Comparison of ENCODE assay signal across 29 cellular contexts in genomic region chr17:73833779-73834613, GRCh38.
DNase-seq lines count a peak whose midpoint lies in the region; ATAC-seq and TF ChIP-seq lines count a peak whose summit lies in the region.
"Had no signal": no experiment of that assay in that cellular context is flagged by ENCODE, and none has a peak within 500 bp of the region (broad histone marks: within the 10 kb centered on the region; RNA-seq: fewer than 3 reads in every experiment).

No MANE protein-coding gene starts in this region.

- WGBS in thyroid gland, 2 donors, result 40 to 41% methylated on average over 18 of the region's 18 CpGs

- no peak overlapping the region for H3K4me3 Mint-ChIP-seq in activated naive CD8-positive, alpha-beta T cell treated with anti-CD3 and anti-CD28 coated beads, Interleukin-2, amount 50 U/mL, for 24 hours
- H3K4me3 Mint-ChIP-seq: activated CD4-positive, alpha-beta T cell treated with anti-CD3 and anti-CD28 coated beads for 36 hours; activated CD8-positive, alpha-beta T cell treated with anti-CD3 and anti-CD28 coated beads, Interleukin-2, amount 10 ng/mL, durations not matched to agents 7 days and 5 days; activated naive CD8-positive, alpha-beta T cell treated with anti-CD3 and anti-CD28 coated beads, Interleukin-2, amount 10 ng/mL, durations not matched to agents 7 days and 5 days; nephron; stimulated activated effector memory CD8-positive, alpha-beta T cell treated with anti-CD3 and anti-CD28 coated beads, Interleukin-12 subunit alpha, Interleukin-12 subunit beta, amount 100 ng/mL, for 72 hours; type B pancreatic cell had no signal

- H3K36me3 ChIP-seq in thyroid gland, result no peaks in the 10 kb centered on the region
- H3K36me3 ChIP-seq: right lobe of liver had no signal

- peaks cover 15% of the 10 kb centered on the region for H3K4me1 Mint-ChIP-seq in activated naive CD8-positive, alpha-beta T cell treated with anti-CD3 and anti-CD28 coated beads, Interleukin-2, amount 50 U/mL, for 24 hours
- H3K4me1 Mint-ChIP-seq: activated naive CD8-positive, alpha-beta T cell treated with anti-CD3 and anti-CD28 coated beads, Interleukin-2, amount 10 ng/mL, durations not matched to agents 7 days and 5 days; stimulated activated effector memory CD8-positive, alpha-beta T cell treated with anti-CD3 and anti-CD28 coated beads, Interleukin-12 subunit alpha, Interleukin-12 subunit beta, amount 100 ng/mL, for 72 hours had no signal

- H3K36me3 Mint-ChIP-seq in activated naive CD8-positive, alpha-beta T cell treated with anti-CD3 and anti-CD28 coated beads, Interleukin-2, amount 50 U/mL, for 24 hours (ENCODE audit: low read depth), result no peaks in the 10 kb centered on the region
- H3K36me3 Mint-ChIP-seq: activated naive CD8-positive, alpha-beta T cell treated with anti-CD3 and anti-CD28 coated beads, Interleukin-2, amount 10 ng/mL, durations not matched to agents 7 days and 5 days; stimulated activated effector memory CD8-positive, alpha-beta T cell treated with anti-CD3 and anti-CD28 coated beads, Interleukin-12 subunit alpha, Interleukin-12 subunit beta, amount 100 ng/mL, for 72 hours; type B pancreatic cell had no signal

- DNase-seq in NCI-H82 (lab: John Stamatoyannopoulos, UW), result peak; percentile 18
- no peak for DNase-seq in NCI-H82 treated with DMSO at 0.1 percent for 48 hours (lab: John Stamatoyannopoulos, UW; ENCODE audit: unreplicated experiment)
- DNase-seq in NCI-H2227 treated with DMSO at 0.1 percent for 48 hours (lab: John Stamatoyannopoulos, UW), result peak; percentile 91
- DNase-seq in epithelial cell of proximal tubule (ENCODE audit: low read depth), result peak; percentile 36
- peak; percentile 22 to 39 for DNase-seq in thyroid gland
- no peak for DNase-seq in activated naive CD8-positive, alpha-beta T cell treated with anti-CD3 and anti-CD28 coated beads, Interleukin-2, amount 50 U/mL, for 24 hours
- no peak for DNase-seq in AG20443 (ENCODE audit: low spot score)
- DNase-seq: activated CD4-positive, alpha-beta T cell treated with anti-CD3 and anti-CD28 coated beads for 36 hours; activated CD8-positive, alpha-beta T cell treated with anti-CD3 and anti-CD28 coated beads, Interleukin-2, amount 10 ng/mL, durations not matched to agents 7 days and 5 days; activated effector memory CD4-positive, alpha-beta T cell treated with anti-CD3 and anti-CD28 coated beads, Interleukin-2, amount 50 U/mL, for 16 hours; activated naive CD8-positive, alpha-beta T cell treated with anti-CD3 and anti-CD28 coated beads, Interleukin-2, amount 10 ng/mL, durations not matched to agents 7 days and 5 days; C1 segment of cervical spinal cord; effector CD4-positive, alpha-beta T cell; EL; NCI-H774; right lobe of liver; stimulated activated CD4-positive, alpha-beta T cell treated with anti-CD3 and anti-CD28 coated beads, Interleukin-12 subunit alpha, Interleukin-12 subunit beta, amount 100 ng/mL, for 4 hours; stimulated activated CD4-positive, alpha-beta T cell treated with anti-CD3 and anti-CD28 coated beads, Interleukin-4, amount 100 ng/mL, for 24 hours had no signal

- no peaks in the 10 kb centered on the region for H3K4me1 ChIP-seq in thyroid gland
- H3K4me1 ChIP-seq: parathyroid adenoma, right lobe of liver had no signal

- H3K9me3 ChIP-seq in thyroid gland, result no peaks in the 10 kb centered on the region
- H3K9me3 ChIP-seq: mucosa of descending colon, right lobe of liver had no signal

- intact Hi-C loops in thyroid gland (cut with DNase I), result no loop called here

- ATAC-seq in activated naive CD8-positive, alpha-beta T cell treated with anti-CD3 and anti-CD28 coated beads, Interleukin-2, amount 50 U/mL, for 24 hours, result no peak
- ATAC-seq in HG03139 (IDR thresholded peaks at IDR 0.05; ENCODE audit: unreplicated experiment), result no peak
- ATAC-seq: activated CD8-positive, alpha-beta T cell treated with anti-CD3 and anti-CD28 coated beads, Interleukin-2, amount 10 ng/mL, durations not matched to agents 7 days and 5 days; right lobe of liver; stimulated activated effector memory CD8-positive, alpha-beta T cell treated with anti-CD3 and anti-CD28 coated beads, Interleukin-12 subunit alpha, Interleukin-12 subunit beta, amount 100 ng/mL, for 72 hours had no signal

- no peak overlapping the region for H3K27ac ChIP-seq in thyroid gland
- H3K27ac ChIP-seq: epithelial cell of prostate, HL-60, KMS-11, parathyroid adenoma, right lobe of liver, SK-N-MC had no signal

- H3K4me3 ChIP-seq in epithelial cell of proximal tubule (ENCODE audit: low read depth, low read length), result no peak overlapping the region
- no peak overlapping the region for H3K4me3 ChIP-seq in thyroid gland (replicated peaks in 1 of 3)
- H3K4me3 ChIP-seq: lung, mucosa of descending colon, right lobe of liver, SK-N-MC had no signal

- no peaks in the 10 kb centered on the region for H3K27me3 ChIP-seq in thyroid gland
- H3K27me3 ChIP-seq: right lobe of liver had no signal

- peaks cover 13% of the 10 kb centered on the region for H3K9me3 Mint-ChIP-seq in activated naive CD8-positive, alpha-beta T cell treated with anti-CD3 and anti-CD28 coated beads, Interleukin-2, amount 50 U/mL, for 24 hours
- H3K9me3 Mint-ChIP-seq: stimulated activated effector memory CD8-positive, alpha-beta T cell treated with anti-CD3 and anti-CD28 coated beads, Interleukin-12 subunit alpha, Interleukin-12 subunit beta, amount 100 ng/mL, for 72 hours; type B pancreatic cell had no signal

- TF ChIP-seq CTCF in epithelial cell of proximal tubule (conservative IDR thresholded peaks at IDR 0.05; ENCODE audit: low read depth, low read length) (no peak), thyroid gland (IDR thresholded peaks at IDR 0.05) (no peak)

- H3K27me3 Mint-ChIP-seq in activated naive CD8-positive, alpha-beta T cell treated with anti-CD3 and anti-CD28 coated beads, Interleukin-2, amount 50 U/mL, for 24 hours, result peaks cover 2% of the 10 kb centered on the region
- H3K27me3 Mint-ChIP-seq: activated CD4-positive, alpha-beta T cell treated with anti-CD3 and anti-CD28 coated beads for 36 hours had no signal

- no peak overlapping the region for H3K27ac Mint-ChIP-seq in activated naive CD8-positive, alpha-beta T cell treated with anti-CD3 and anti-CD28 coated beads, Interleukin-2, amount 50 U/mL, for 24 hours
- H3K27ac Mint-ChIP-seq: activated CD4-positive, alpha-beta T cell treated with anti-CD3 and anti-CD28 coated beads for 36 hours; activated CD8-positive, alpha-beta T cell treated with anti-CD3 and anti-CD28 coated beads, Interleukin-2, amount 10 ng/mL, durations not matched to agents 7 days and 5 days; activated naive CD8-positive, alpha-beta T cell treated with anti-CD3 and anti-CD28 coated beads, Interleukin-2, amount 10 ng/mL, durations not matched to agents 7 days and 5 days; stimulated activated effector memory CD8-positive, alpha-beta T cell treated with anti-CD3 and anti-CD28 coated beads, Interleukin-12 subunit alpha, Interleukin-12 subunit beta, amount 100 ng/mL, for 72 hours; type B pancreatic cell had no signal

- TF ChIP-seq POLR2A in thyroid gland (IDR thresholded peaks at IDR 0.05), result no peak

Comparison
In these comparisons a context has a peak if more than half of its experiments do, and no peak if none do; other contexts are left out.
1. DNase-seq: peak in NCI-H82 (single experiment), NCI-H2227 treated with DMSO at 0.1 percent for 48 hours (single experiment), epithelial cell of proximal tubule (single experiment) and thyroid gland (2 of 2); none in NCI-H82 treated with DMSO at 0.1 percent for 48 hours (single experiment), activated naive CD8-positive, alpha-beta T cell treated with anti-CD3 and anti-CD28 coated beads, Interleukin-2, amount 50 U/mL, for 24 hours (single experiment) and AG20443 (single experiment).